Comparison of ENCODE assay signal across 8 cellular contexts in the genomic region with DNA sequence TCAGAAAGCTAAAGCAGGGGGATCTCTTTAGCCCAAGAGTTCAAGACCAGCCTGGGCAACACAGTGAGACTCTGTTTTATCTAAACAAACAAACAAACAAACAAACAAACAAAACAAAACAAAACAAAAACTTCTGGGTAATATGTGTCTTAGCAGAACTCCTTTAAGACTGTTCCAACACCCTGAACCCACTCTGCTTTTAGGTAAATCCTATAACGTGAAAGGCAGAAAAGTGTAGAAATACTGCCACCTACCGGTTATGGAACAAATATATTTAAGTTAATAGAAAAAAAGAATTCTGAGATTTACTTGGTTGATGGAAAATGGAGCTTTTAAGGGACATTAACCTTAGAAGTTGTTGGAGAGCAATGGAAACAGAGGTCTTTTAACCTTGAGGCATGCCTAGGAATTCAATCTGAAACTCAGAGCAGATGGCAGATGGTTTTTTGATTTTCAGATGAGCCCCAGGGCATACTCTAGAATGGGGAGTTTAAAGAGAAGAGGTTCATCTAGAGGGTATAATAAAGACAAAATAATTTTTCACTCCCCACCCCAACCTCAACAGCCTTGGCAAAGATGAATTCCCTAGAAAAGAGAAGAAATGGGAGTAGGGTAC. TPM values are rescaled to one million over a fixed set of nuclear protein-coding genes. Genes with fewer than 3 reads are reported as not detected.
DNase-seq lines count a peak whose midpoint lies in the region; ATAC-seq and TF ChIP-seq lines count a peak whose summit lies in the region.

No MANE protein-coding gene starts in this region.

- TF ChIP-seq POLR2A in Peyer's patch (IDR thresholded peaks at IDR 0.05), result no peak

- H3K9me3 Mint-ChIP-seq in endodermal cell, result peaks cover 15% of the 10 kb centered on the region

- H3K27me3 Mint-ChIP-seq in endodermal cell (ENCODE audit: insufficient read depth), result no peaks in the 10 kb centered on the region

- H3K27me3 ChIP-seq in Peyer's patch, result no peaks in the 10 kb centered on the region
- no peaks in the 10 kb centered on the region for H3K27me3 ChIP-seq in endodermal cell (ENCODE audit: control insufficient read depth, insufficient read depth, low read length, poor library complexity, severe bottlenecking)

- no peak overlapping the region for H3K4me3 Mint-ChIP-seq in endodermal cell

- no peak overlapping the region for H3K4me3 ChIP-seq in Peyer's patch
- H3K4me3 ChIP-seq in endodermal cell (ENCODE audit: low read length), result no peak overlapping the region

- no peaks in the 10 kb centered on the region for H3K36me3 Mint-ChIP-seq in endodermal cell (ENCODE audit: low read depth)

- 0 to 4% methylated on average over 1 to 2 of the region's 2 CpGs for WGBS in endodermal cell (ENCODE audit: insufficient coverage in 1 of 2, insufficient read length in 1 of 2), 2 experiments

- H3K36me3 ChIP-seq in Peyer's patch, result no peaks in the 10 kb centered on the region
- no peaks in the 10 kb centered on the region for H3K36me3 ChIP-seq in endodermal cell (ENCODE audit: control insufficient read depth, insufficient read depth, low read length)

- DNase-seq in EL (peak; percentile 49), LHCN-M2 (ENCODE audit: low read depth) (peak; percentile 54), Peyer's patch (no peak), endodermal cell (no peak), myocyte (ENCODE audit: low read depth) (peak; percentile 66), hepatic stellate cell (ENCODE audit: low spot score) (no peak)

- ATAC-seq in HG02623 (IDR thresholded peaks at IDR 0.05; ENCODE audit: unreplicated experiment) (no peak), GM18861 (IDR thresholded peaks at IDR 0.05; ENCODE audit: unreplicated experiment) (no peak)

- H3K4me1 ChIP-seq in Peyer's patch (no peaks in the 10 kb centered on the region), endodermal cell (ENCODE audit: control insufficient read depth, insufficient read depth, low read length) (peaks cover 6% of the 10 kb centered on the region)

- H3K4me1 Mint-ChIP-seq in endodermal cell, result peaks cover 15% of the 10 kb centered on the region

- H3K27ac ChIP-seq in Peyer's patch, result no peak overlapping the region
- H3K27ac ChIP-seq in endodermal cell (ENCODE audit: low read depth, low read length), result no peak overlapping the region

- peak; percentile 27 to 69 (median 60) for TF ChIP-seq CTCF in Peyer's patch (IDR thresholded peaks at IDR 0.05)
- peak; percentile 85 for TF ChIP-seq CTCF in endodermal cell (conservative IDR thresholded peaks at IDR 0.05)

- no peaks in the 10 kb centered on the region for H3K9me3 ChIP-seq in Peyer's patch
- H3K9me3 ChIP-seq in endodermal cell (ENCODE audit: control insufficient read depth, low read length), result no peaks in the 10 kb centered on the region

- peak overlapping the region; percentile 93 for H3K27ac Mint-ChIP-seq in endodermal cell

- no peak overlapping the region for H3K9ac ChIP-seq in endodermal cell (ENCODE audit: extremely low read depth, low read length, poor library complexity, severe bottlenecking)

RNA-seq across cellular contexts. Expression of a gene that starts 38.5 kb away (rescaled TPM):
- total RNA-seq in LHCN-M2 (2014; rRNA removed) (123 and 154 TPM in 2 replicates), Peyer's patch (100 to 1,000 TPM in 2 of 4 donors, 10 to 100 TPM in 2; 85.0 to 156 (median 103) TPM), endodermal cell (10 to 100 TPM; 64.3 to 88.8 TPM), myocyte (177 and 208 TPM in 2 replicates)
- 143 TPM for polyA plus RNA-seq in LHCN-M2 (2012)
- 54.2 TPM for polyA plus RNA-seq in endodermal cell (2013, experiment 1 of 2)
- polyA plus RNA-seq in endodermal cell (2013, experiment 2 of 2), result 51.1 TPM
- 89.7 TPM for polyA plus RNA-seq in myocyte (2012)

Comparison
In these comparisons a context has a peak if more than half of its experiments do, and no peak if none do; other contexts are left out.
1. DNase-seq: peak in EL (single experiment), LHCN-M2 (single experiment) and myocyte (single experiment); none in Peyer's patch (0 of 3), endodermal cell (single experiment) and hepatic stellate cell (single experiment).